ENCODE assay signal across 14 cellular contexts in the genomic region with DNA sequence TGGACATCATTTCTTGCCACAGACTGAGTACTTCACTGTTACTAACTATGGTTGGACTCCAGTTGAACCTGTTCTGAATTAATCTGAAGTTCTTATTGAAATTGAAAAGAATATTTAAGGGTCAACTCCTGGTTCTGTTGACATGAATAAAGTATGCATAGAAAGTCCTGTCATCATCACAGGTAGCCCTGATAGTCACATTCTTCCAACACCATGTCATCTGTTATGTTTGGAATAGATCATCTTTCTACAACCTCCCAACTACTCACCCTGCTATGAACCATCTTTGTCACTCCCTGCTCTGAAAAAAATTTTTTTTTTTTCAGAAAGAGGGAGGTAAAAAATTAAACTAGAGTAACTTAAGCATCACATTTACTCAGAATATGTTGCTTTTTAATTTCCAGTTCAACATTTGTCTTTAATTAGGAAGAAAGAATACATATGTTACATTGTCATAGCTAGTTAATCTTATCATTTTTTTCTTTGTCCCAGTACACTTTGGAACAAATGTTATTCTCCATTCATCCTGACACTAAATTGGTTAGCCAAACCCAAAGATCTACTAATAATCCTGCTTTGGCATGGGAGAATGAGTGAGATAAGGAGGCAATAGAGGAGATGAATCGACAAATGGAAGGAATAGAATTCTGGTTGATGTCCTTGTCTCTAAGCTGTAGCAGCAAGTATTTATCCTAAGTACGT.
"Had no signal": no experiment of that assay in that cellular context is flagged by ENCODE, and none has a peak within 500 bp of the region (broad histone marks: within the 10 kb centered on the region; RNA-seq: fewer than 3 reads in every experiment).

No MANE protein-coding gene starts in this region.

- H3K36me3 ChIP-seq: adrenal gland, ascending aorta, colonic mucosa, neutrophil, ovary, prostate gland, spleen, tibial artery had no signal

- ATAC-seq: activated T-cell treated with anti-CD3 and anti-CD28 coated beads, Interleukin-2, amount 50 U/mL, for 4 hours had no signal

- DNase-seq: activated CD4-positive, alpha-beta T cell treated with anti-CD3 and anti-CD28 coated beads for 1 hour; activated CD4-positive, alpha-beta T cell treated with anti-CD3 and anti-CD28 coated beads, Interleukin-2, amount 50 U/mL, for 1 hour; activated naive CD4-positive, alpha-beta T cell; activated T-cell treated with anti-CD3 and anti-CD28 coated beads, Interleukin-2, amount 50 U/mL, for 4 hours; adrenal gland; colonic mucosa; dorsolateral prefrontal cortex; ovary; spleen; stimulated activated CD4-positive, alpha-beta T cell treated with anti-CD3 and anti-CD28 coated beads, Interleukin-4, amount 100 ng/mL, for 24 hours; tibial artery had no signal

- H3K4me1 ChIP-seq: adrenal gland, ascending aorta, colonic mucosa, prostate gland, spleen, tibial artery had no signal

- H3K27ac ChIP-seq: adrenal gland, ascending aorta, colonic mucosa, dorsolateral prefrontal cortex, neutrophil, ovary, prostate gland, spleen, tibial artery had no signal

- H3K9me3 ChIP-seq: adrenal gland, ascending aorta, colonic mucosa, neutrophil, ovary, prostate gland, tibial artery had no signal

- H3K27me3 ChIP-seq: adrenal gland, ascending aorta, colonic mucosa, neutrophil, ovary, spleen, tibial artery had no signal

- H3K4me3 ChIP-seq: adrenal gland, ascending aorta, colonic mucosa, dorsolateral prefrontal cortex, ovary, prostate gland, spleen, tibial artery had no signal
